In genomic region chr21:29326914-29327554, GRCh38 we compare ENCODE assay signal across 1 cellular context.
TF ChIP-seq lines count a peak whose summit lies in the region.

No MANE protein-coding gene starts in this region.

TF ChIP-seq in GM12878, 131 proteins besides CTCF, POLR2A, EP300 and RAD21 (continued from another document):
- TF ChIP-seq MTA3 (IDR thresholded peaks at IDR 0.05; ENCODE audit: borderline replicate concordance, low read length) (no peak), ZZZ3 (IDR thresholded peaks at IDR 0.05; ENCODE audit: control insufficient read depth, insufficient read length, low read depth) (no peak), NR2F1 (conservative IDR thresholded peaks at IDR 0.05) (no peak)
